Comparison of ENCODE assay signal across 16 cellular contexts in genomic region chr17:73198201-73198929, GRCh38. TPM values are rescaled to one million over a fixed set of nuclear protein-coding genes. Genes with fewer than 3 reads are reported as not detected.
DNase-seq lines count a peak whose midpoint lies in the region; ATAC-seq, FAIRE-seq and TF ChIP-seq lines count a peak whose summit lies in the region.
"Had no signal": no experiment of that assay in that cellular context is flagged by ENCODE, and none has a peak within 500 bp of the region (broad histone marks: within the 10 kb centered on the region; RNA-seq: fewer than 3 reads in every experiment).

No MANE protein-coding gene starts in this region.

- H3K4me2 ChIP-seq in HepG2 (ENCODE audit: low read depth, low read length), result no peak overlapping the region

- H3K36me3 ChIP-seq in HepG2 (replicated peaks in 1 of 2; ENCODE audit: control insufficient read depth in 1 of 2, insufficient read depth in 2 of 2, low read length in 2 of 2) (peaks cover 30 to 68% of the 10 kb centered on the region in 2 experiments), right lobe of liver (peaks cover 12 to 58% (median 29%) of the 10 kb centered on the region in 4 donors), mucosa of descending colon (ENCODE audit: low read depth) (peaks cover 34% of the 10 kb centered on the region)

- FAIRE-seq in HepG2 (lab: Jason Lieb, UNC), result no peak

- no peak overlapping the region for H3K9ac ChIP-seq in HepG2 (ENCODE audit: insufficient read depth, low read depth, low read length)
- H3K9ac ChIP-seq: GM23248 had no signal

- in situ Hi-C loops in HepG2 (cut with HindIII; ENCODE audit: extremely low pct_ligation_motif_present, low pct_unique_long_range_greater_than_20kb), result loop anchor here (10.0 kb wide), 1 partner anchor 624 kb away; no protein-coding TSS in a partner anchor

- WGBS in HepG2 (ENCODE audit: low lambda C conversion rate), result 94% methylated on average over 9 of the region's 9 CpGs
- 78% methylated on average over 6 of the region's 9 CpGs for WGBS in right lobe of liver (ENCODE audit: insufficient coverage, low coverage, low lambda C conversion rate, missing lambda C conversion rate)

- TF ChIP-seq CTCF in HepG2 (CRISPR knock-in tag; IDR thresholded peaks at IDR 0.05) (no peak), right lobe of liver (IDR thresholded peaks at IDR 0.05) (no peak), coronary artery (IDR thresholded peaks at IDR 0.05) (no peak), mucosa of descending colon (IDR thresholded peaks at IDR 0.05) (no peak)

- H3K4me3 ChIP-seq in HepG2 (replicated peaks in 1 of 3; ENCODE audit: insufficient read depth in 1 of 3, low read depth in 2 of 3, low read length in 3 of 3) (no peak overlapping the region), right lobe of liver (no peak overlapping the region), coronary artery (no peak overlapping the region), mucosa of descending colon (no peak overlapping the region)
- H3K4me3 ChIP-seq: GM23248 had no signal

- no peaks in the 10 kb centered on the region for H3K27me3 ChIP-seq in HepG2 (ENCODE audit: control insufficient read depth in 1 of 2, insufficient read depth in 2 of 2, low read length in 2 of 2)
- H3K27me3 ChIP-seq in right lobe of liver, result no peaks in the 10 kb centered on the region

- no peaks in the 10 kb centered on the region for H3K9me3 ChIP-seq in HepG2 (ENCODE audit: low read length)
- no peaks in the 10 kb centered on the region for H3K9me3 ChIP-seq in right lobe of liver
- H3K9me3 ChIP-seq in mucosa of descending colon, result no peaks in the 10 kb centered on the region

- peaks cover 67% of the 10 kb centered on the region for H3K4me1 ChIP-seq in HepG2 (ENCODE audit: insufficient read depth, low read length)
- peaks cover 0 to 32% (median 15%) of the 10 kb centered on the region in 4 donors for H3K4me1 ChIP-seq in right lobe of liver
- H3K4me1 ChIP-seq in mucosa of descending colon (ENCODE audit: low read depth), result peaks cover 29% of the 10 kb centered on the region

- CTCF ChIA-PET in HepG2 (lab: Yijun Ruan, JAX; ENCODE audit: low intra/inter-chr PET ratio, low total read pairs), result no interaction called here

- peaks cover 38% of the 10 kb centered on the region for H3K79me2 ChIP-seq in HepG2 (ENCODE audit: insufficient read depth, low read length)

- TF ChIP-seq EP300 in HepG2 (IDR thresholded peaks at IDR 0.05; ENCODE audit: low read depth in 2 of 2, low read length in 2 of 2) (no peak), HepG2 (CRISPR knock-in tag; IDR thresholded peaks at IDR 0.05; ENCODE audit: borderline replicate concordance) (no peak)

- no peak for TF ChIP-seq RAD21 in HepG2 (CRISPR knock-in tag; IDR thresholded peaks at IDR 0.05)

- TF ChIP-seq POLR2A in HepG2 (IDR thresholded peaks at IDR 0.05; ENCODE audit: insufficient read depth in 1 of 2, low read depth in 2 of 2, low read length in 2 of 2) (peak in 1 of 2 experiments; percentile 21; a peak in 2 of 4 replicates), right lobe of liver (IDR thresholded peaks at IDR 0.05) (no peak)

- no TSS peak for BruUV-seq in HepG2 (replicated peaks; lab: Mats Ljungman, UMichigan)

- POLR2A ChIA-PET in HepG2 (lab: Yijun Ruan, JAX), result interaction anchor here (0.7 kb wide), 1 partner anchor 112 kb away, joined by 4 read pairs; no protein-coding TSS in a partner anchor

- peaks cover 3% of the 10 kb centered on the region; the same call in 1 of the 2 replicates for H4K20me1 ChIP-seq in HepG2 (ENCODE audit: insufficient read depth, low read length)

- ATAC-seq in HepG2 (no peak), right lobe of liver (no peak), HG03378 (IDR thresholded peaks at IDR 0.05; ENCODE audit: unreplicated experiment) (no peak), mucosa of descending colon (no peak)

- H3K27ac ChIP-seq in HepG2 (ENCODE audit: extremely low read length, insufficient read depth, low read length) (no peak overlapping the region), right lobe of liver (no peak overlapping the region), coronary artery (no peak overlapping the region)
- H3K27ac ChIP-seq: GM23248 had no signal

- H2AFZ ChIP-seq in HepG2 (ENCODE audit: low read length), result no peak overlapping the region
- H2AFZ ChIP-seq: GM23248 had no signal

- intact Hi-C loops in HepG2 (cut with micrococcal nuclease; ENCODE audit: unreplicated experiment), result no loop called here
- intact Hi-C loops in right lobe of liver (cut with DNase I), result loop anchor here in 1 of 2 donors (5.0 kb wide), 1 partner anchor 34 kb away; a partner anchor contains a TSS
- intact Hi-C loops in mucosa of descending colon (cut with DNase I, micrococcal nuclease), result no loop called here

- DNase-seq in HepG2 (ENCODE audit: low spot score) (no peak), right lobe of liver (no peak), coronary artery (ENCODE audit: low spot score) (peak; percentile 43), T-helper 1 cell (no peak), mucosa of descending colon (no peak)
- DNase-seq: GM23248; HCEC 1CT; KBM-7; NCI-H1417 treated with DMSO at 0.1 percent for 48 hours; NCI-H1930; NCI-H446 treated with DMSO at 0.1 percent for 48 hours; NK-92 treated with Interleukin-12 subunit alpha and Interleukin-12 subunit beta, amount 100 ng/mL, for 24 hours; SHP77 treated with DMSO at 0.1 percent for 48 hours had no signal

TF ChIP-seq in PFSK-1, 5 proteins besides CTCF, POLR2A, EP300 and RAD21 (continues in another document):
- TF ChIP-seq POLR2AphosphoS5 (IDR thresholded peaks at IDR 0.05; ENCODE audit: low read depth, low read length) (0 out of 2 replicates have a peak, but pooled peaks have one; percentile 18), TAF1 (IDR thresholded peaks at IDR 0.05; ENCODE audit: borderline replicate concordance, insufficient read depth, low read length) (no peak)

RNA-seq across cellular contexts. Expression of gene COG1, which starts 5.5 kb away (rescaled TPM):
- total RNA-seq in HepG2 (2016; rRNA removed; fragmentation: Illumina TruSeq; extraction: Trizol), result 30.4 and 36.6 TPM in 2 replicates
- total RNA-seq in HepG2 (2016; cell fraction: cytosol; rRNA removed; fragmentation: Illumina TruSeq; extraction: Trizol; ENCODE audit: low read depth), result 31.1 and 36.5 TPM in 2 replicates
- total RNA-seq in HepG2 (2016; cell fraction: insoluble cytoplasmic fraction; rRNA removed; fragmentation: Illumina TruSeq; extraction: Trizol), result 27.8 and 35.5 TPM in 2 replicates
- total RNA-seq in HepG2 (2016; cell fraction: membrane; rRNA removed; fragmentation: Illumina TruSeq; extraction: Trizol), result 23.1 and 24.1 TPM in 2 replicates
- 30.5 and 33.6 TPM in 2 replicates for total RNA-seq in HepG2 (2016; cell fraction: nucleus; rRNA removed; fragmentation: Illumina TruSeq; extraction: Trizol)
- polyA plus RNA-seq in HepG2 (2011; rRNA removed), result 39.7 and 42.4 TPM in 2 replicates
- polyA plus RNA-seq in HepG2 (2011; cell fraction: cytosol; rRNA removed), result 17.6 and 17.9 TPM in 2 replicates
- 109 and 125 TPM in 2 replicates for polyA plus RNA-seq in HepG2 (2011; cell fraction: nucleus; rRNA removed)
- 39.9 and 40.8 TPM in 2 replicates for polyA plus RNA-seq in HepG2 (2012)
- 7.6 and 9.4 TPM in 2 replicates for polyA plus RNA-seq in HepG2 (2016; cell fraction: cytosol; fragmentation: Illumina TruSeq; extraction: Trizol; ENCODE audit: low read depth)
- polyA plus RNA-seq in HepG2 (2016; cell fraction: insoluble cytoplasmic fraction; fragmentation: Illumina TruSeq; extraction: Trizol; ENCODE audit: low read depth), result 29.1 and 39.8 TPM in 2 replicates
- 12.3 and 15.1 TPM in 2 replicates for polyA plus RNA-seq in HepG2 (2016; cell fraction: membrane; fragmentation: Illumina TruSeq; extraction: Trizol; ENCODE audit: low read depth)
- 67.3 and 73.0 TPM in 2 replicates for polyA plus RNA-seq in HepG2 (2016; cell fraction: nucleus; fragmentation: Illumina TruSeq; extraction: Trizol; ENCODE audit: insufficient read depth, low read depth)
- 29.1 and 63.0 TPM in 2 replicates for polyA minus RNA-seq in HepG2 (2011; rRNA and poly(A)+ RNA removed; ENCODE audit: low replicate concordance)
- polyA minus RNA-seq in HepG2 (2011; cell fraction: cytosol; rRNA and poly(A)+ RNA removed), result 21.6 and 22.3 TPM in 2 replicates
- polyA minus RNA-seq in HepG2 (2011; cell fraction: nucleus; rRNA and poly(A)+ RNA removed), result 95.8 and 106 TPM in 2 replicates
- total RNA-seq in right lobe of liver, result 10 to 100 TPM; 10.5 to 24.7 (median 16.9) TPM
- 44.9 TPM for polyA plus RNA-seq in PFSK-1 (2012; ENCODE audit: insufficient read length, low read depth)
- 10 to 100 TPM; 55.7 to 66.0 (median 57.9) TPM for total RNA-seq in mucosa of descending colon

RNA-seq across cellular contexts. Expression of gene SSTR2, which starts 33.6 kb away (rescaled TPM):
- total RNA-seq in HepG2 (2016; rRNA removed; fragmentation: Illumina TruSeq; extraction: Trizol) (not detected in 2 replicates), right lobe of liver (1 to 10 TPM in 1 of 6 experiments, under 1 TPM in 5; 0.12 to 1.2 (median 0.51) TPM), mucosa of descending colon (1 to 10 TPM in 2 of 3 donors, under 1 TPM in 1; 0.89 to 3.2 (median 1.8) TPM)
- not detected in 2 replicates for total RNA-seq in HepG2 (2016; cell fraction: cytosol; rRNA removed; fragmentation: Illumina TruSeq; extraction: Trizol; ENCODE audit: low read depth)
- 0.04 TPM in 1 of 2 replicates, not detected in the other for total RNA-seq in HepG2 (2016; cell fraction: insoluble cytoplasmic fraction; rRNA removed; fragmentation: Illumina TruSeq; extraction: Trizol)
- 0.03 TPM in 1 of 2 replicates, not detected in the other for total RNA-seq in HepG2 (2016; cell fraction: membrane; rRNA removed; fragmentation: Illumina TruSeq; extraction: Trizol)
- not detected in 2 replicates for total RNA-seq in HepG2 (2016; cell fraction: nucleus; rRNA removed; fragmentation: Illumina TruSeq; extraction: Trizol)
- polyA plus RNA-seq in HepG2 (2011; rRNA removed), result 0.01 and 0.04 TPM in 2 replicates
- 0.05 TPM in 2 replicates for polyA plus RNA-seq in HepG2 (2011; cell fraction: cytosol; rRNA removed)
- polyA plus RNA-seq in HepG2 (2011; cell fraction: nucleus; rRNA removed), result 0.03 TPM in 2 replicates
- polyA plus RNA-seq in HepG2 (2012), result 0.03 and 0.21 TPM in 2 replicates
- 0.02 TPM in 1 of 2 replicates, not detected in the other for polyA plus RNA-seq in HepG2 (2016; cell fraction: cytosol; fragmentation: Illumina TruSeq; extraction: Trizol; ENCODE audit: low read depth)
- polyA plus RNA-seq in HepG2 (2016; cell fraction: insoluble cytoplasmic fraction; fragmentation: Illumina TruSeq; extraction: Trizol; ENCODE audit: low read depth), result not detected in 2 replicates
- polyA plus RNA-seq in HepG2 (2016; cell fraction: membrane; fragmentation: Illumina TruSeq; extraction: Trizol; ENCODE audit: low read depth), result 0.02 TPM in 1 of 2 replicates, not detected in the other
- polyA plus RNA-seq in HepG2 (2016; cell fraction: nucleus; fragmentation: Illumina TruSeq; extraction: Trizol; ENCODE audit: insufficient read depth, low read depth), result not detected in 2 replicates
- polyA minus RNA-seq in HepG2 (2011; rRNA and poly(A)+ RNA removed; ENCODE audit: low replicate concordance), result 0.07 and 0.14 TPM in 2 replicates
- polyA minus RNA-seq in HepG2 (2011; cell fraction: cytosol; rRNA and poly(A)+ RNA removed), result not detected in 2 replicates
- polyA minus RNA-seq in HepG2 (2011; cell fraction: nucleus; rRNA and poly(A)+ RNA removed), result under 0.01 and 0.12 TPM in 2 replicates
- polyA plus RNA-seq in PFSK-1 (2012; ENCODE audit: insufficient read length, low read depth), result 0.04 TPM
- total RNA-seq: GM23248, OCI-LY7 had no signal
